Comparison of ENCODE assay signal across 9 cellular contexts in genomic region chr16:72189865-72190371, GRCh38. TPM values are rescaled to one million over a fixed set of nuclear protein-coding genes. Genes with fewer than 3 reads are reported as not detected.
DNase-seq lines count a peak whose midpoint lies in the region; ATAC-seq and TF ChIP-seq lines count a peak whose summit lies in the region.
"Had no signal": no experiment of that assay in that cellular context is flagged by ENCODE, and none has a peak within 500 bp of the region (broad histone marks: within the 10 kb centered on the region; RNA-seq: fewer than 3 reads in every experiment).

No MANE protein-coding gene starts in this region.

- peak; percentile 13 for DNase-seq in AG08395 (ENCODE audit: low spot score)
- DNase-seq in LHCN-M2 (ENCODE audit: low read depth), result peak; percentile 66
- DNase-seq in cerebellar cortex (ENCODE audit: low spot score), result peak; percentile 68
- peak; percentile 67 for DNase-seq in kidney tubule cell (ENCODE audit: low spot score)
- DNase-seq in RPMI8226, result no peak
- DNase-seq in osteocyte (ENCODE audit: extremely low spot score, unreplicated experiment), result no peak
- DNase-seq in stimulated activated CD4-positive, alpha-beta T cell treated with anti-CD3 and anti-CD28 coated beads, Interleukin-12 subunit alpha, Interleukin-12 subunit beta, amount 100 ng/mL, for 4 hours, result no peak
- DNase-seq: NCI-H1930 had no signal

- H3K4me1 Mint-ChIP-seq in osteocyte (ENCODE audit: unreplicated experiment), result peaks cover 7% of the 10 kb centered on the region

- H3K27me3 Mint-ChIP-seq in osteocyte (ENCODE audit: unreplicated experiment), result no peaks in the 10 kb centered on the region

- no peaks in the 10 kb centered on the region for H3K36me3 Mint-ChIP-seq in osteocyte (ENCODE audit: unreplicated experiment)

- TF ChIP-seq CTCF in osteocyte (IDR thresholded peaks at IDR 0.05), result no peak

- H3K27ac Mint-ChIP-seq in osteocyte (ENCODE audit: unreplicated experiment), result no peak overlapping the region

- peaks cover 6% of the 10 kb centered on the region for H3K9me3 Mint-ChIP-seq in osteocyte (ENCODE audit: unreplicated experiment)

- no peak for ATAC-seq in HG02678 (IDR thresholded peaks at IDR 0.05; ENCODE audit: unreplicated experiment)

- H3K4me3 Mint-ChIP-seq in osteocyte (ENCODE audit: unreplicated experiment), result no peak overlapping the region

RNA-seq across cellular contexts. Expression of gene PMFBP1, which starts 18.0 kb away (rescaled TPM):
- total RNA-seq in LHCN-M2 (2014; rRNA removed) (0.06 and 0.11 TPM in 2 replicates), osteocyte (2.2 and 2.8 TPM in 2 replicates)
- 0.12 TPM for polyA plus RNA-seq in LHCN-M2 (2012)

Comparison
In these comparisons a context has a peak if more than half of its experiments do, and no peak if none do; other contexts are left out.
1. DNase-seq: peak in AG08395 (single experiment), LHCN-M2 (single experiment), cerebellar cortex (single experiment) and kidney tubule cell (single experiment); none in RPMI8226 (single experiment), osteocyte (single experiment) and stimulated activated CD4-positive, alpha-beta T cell treated with anti-CD3 and anti-CD28 coated beads, Interleukin-12 subunit alpha, Interleukin-12 subunit beta, amount 100 ng/mL, for 4 hours (single experiment).